Comparison of ENCODE assay signal across 12 cellular contexts in genomic region chrX:9286234-9286633, GRCh38.
DNase-seq lines count a peak whose midpoint lies in the region; ATAC-seq and TF ChIP-seq lines count a peak whose summit lies in the region.
"Had no signal": no experiment of that assay in that cellular context is flagged by ENCODE, and none has a peak within 500 bp of the region (broad histone marks: within the 10 kb centered on the region; RNA-seq: fewer than 3 reads in every experiment).

No MANE protein-coding gene starts in this region.

- no peak overlapping the region for H3K9ac ChIP-seq in BLaER1 treated with 17β-estradiol and CSF1 and Interleukin-3, amounts not matched to agents 10 nM and 100 nM

- CTCF ChIA-PET in Calu3 (lab: Charles Lee): no interaction called here
- CTCF ChIA-PET in GM10248 (lab: Yijun Ruan, JAX): no interaction called here

- H3K27ac Mint-ChIP-seq in Calu3 (ENCODE audit: unreplicated experiment) (no peak overlapping the region), osteocyte (ENCODE audit: unreplicated experiment) (no peak overlapping the region)

- intact Hi-C loops in lower lobe of right lung (cut with DNase I): no loop called here
- intact Hi-C loops in Calu3 (cut with micrococcal nuclease; ENCODE audit: unreplicated experiment): no loop called here

- H3K4me1 ChIP-seq in BLaER1 treated with 17β-estradiol and CSF1 and Interleukin-3, amounts not matched to agents 10 nM and 100 nM: peaks cover 0 to 54% (median 32%) of the 10 kb centered on the region in 10 experiments; a peak in 16 of 20 replicates
- no peaks in the 10 kb centered on the region for H3K4me1 ChIP-seq in lower lobe of right lung

- no peak overlapping the region for H3K4me3 ChIP-seq in BLaER1 treated with 17β-estradiol and CSF1 and Interleukin-3, amounts not matched to agents 10 nM and 100 nM
- no peak overlapping the region for H3K4me3 ChIP-seq in lower lobe of right lung

- H3K36me3 Mint-ChIP-seq in Calu3 (ENCODE audit: insufficient read depth, unreplicated experiment) (no peaks in the 10 kb centered on the region), osteocyte (ENCODE audit: unreplicated experiment) (no peaks in the 10 kb centered on the region)

- no peak for TF ChIP-seq CTCF in lower lobe of right lung (IDR thresholded peaks at IDR 0.05)
- TF ChIP-seq CTCF in Calu3 (IDR thresholded peaks at IDR 0.05; ENCODE audit: unreplicated experiment): no peak
- no peak for TF ChIP-seq CTCF in osteocyte (IDR thresholded peaks at IDR 0.05)
- TF ChIP-seq CTCF in GM10248 (IDR thresholded peaks at IDR 0.05; ENCODE audit: control extremely low read depth, extremely low read depth, low read depth, missing control alignments): no peak

- no peaks in the 10 kb centered on the region for H3K9me3 Mint-ChIP-seq in Calu3 (ENCODE audit: low read depth, unreplicated experiment)
- H3K9me3 Mint-ChIP-seq in osteocyte (ENCODE audit: unreplicated experiment): peaks cover 5% of the 10 kb centered on the region

- H3K27me3 ChIP-seq in BLaER1 treated with 17β-estradiol and CSF1 and Interleukin-3, amounts not matched to agents 10 nM and 100 nM: no peaks in the 10 kb centered on the region
- no peaks in the 10 kb centered on the region for H3K27me3 ChIP-seq in lower lobe of right lung (ENCODE audit: low read depth)

- H3K9me3 ChIP-seq in BLaER1 treated with 17β-estradiol and CSF1 and Interleukin-3, amounts not matched to agents 10 nM and 100 nM (replicated peaks in 1 of 11): no peaks in the 10 kb centered on the region
- no peaks in the 10 kb centered on the region for H3K9me3 ChIP-seq in lower lobe of right lung

- POLR2A ChIA-PET in GM10248 (lab: Yijun Ruan, JAX): no interaction called here

- peak overlapping the region in 6 of 11 experiments; percentile 2 to 30 (median 12); a peak in 4 of 22 replicates for H3K27ac ChIP-seq in BLaER1 treated with 17β-estradiol and CSF1 and Interleukin-3, amounts not matched to agents 10 nM and 100 nM
- H3K27ac ChIP-seq in lower lobe of right lung: no peak overlapping the region

- H3K27me3 Mint-ChIP-seq in Calu3 (ENCODE audit: unreplicated experiment) (no peaks in the 10 kb centered on the region), osteocyte (ENCODE audit: unreplicated experiment) (no peaks in the 10 kb centered on the region)

- BruUV-seq in Calu3 (replicated peaks; lab: Mats Ljungman, UMichigan): no TSS peak

- peak overlapping the region in 6 of 11 experiments; percentile 15 to 77 (median 68); a peak in 10 of 22 replicates for H3K4me2 ChIP-seq in BLaER1 treated with 17β-estradiol and CSF1 and Interleukin-3, amounts not matched to agents 10 nM and 100 nM

- H3K4me1 Mint-ChIP-seq in Calu3 (ENCODE audit: low read depth, unreplicated experiment) (no peaks in the 10 kb centered on the region), osteocyte (ENCODE audit: unreplicated experiment) (no peaks in the 10 kb centered on the region)

- ATAC-seq in lower lobe of right lung: peak; percentile 43 to 71
- ATAC-seq: HCT116 had no signal

- H3K36me3 ChIP-seq in BLaER1 treated with 17β-estradiol and CSF1 and Interleukin-3, amounts not matched to agents 10 nM and 100 nM: no peaks in the 10 kb centered on the region
- H3K36me3 ChIP-seq in lower lobe of right lung: no peaks in the 10 kb centered on the region

- DNase-seq in CD1c-positive myeloid dendritic cell (ENCODE audit: extremely low spot score) (peak; percentile 58), SKM-1 treated with dmso at 0.1 percent for 144 hours (lab: John Stamatoyannopoulos, UW; ENCODE audit: unreplicated experiment) (peak; percentile 11), lower lobe of right lung (peak; percentile 41), Calu3 (no peak), osteocyte (ENCODE audit: extremely low spot score, unreplicated experiment) (no peak), GM10248 (ENCODE audit: extremely low spot score) (no peak)
- DNase-seq: Karpas-422, MM.1S, NCI-H146, NCI-H2107 had no signal

- H4K20me1 ChIP-seq in BLaER1 treated with 17β-estradiol and CSF1 and Interleukin-3, amounts not matched to agents 10 nM and 100 nM: no peaks in the 10 kb centered on the region

- H3K4me3 Mint-ChIP-seq in Calu3 (ENCODE audit: low read depth, unreplicated experiment) (no peak overlapping the region), osteocyte (ENCODE audit: unreplicated experiment) (no peak overlapping the region)

Comparison
In these comparisons a context has a peak if more than half of its experiments do, and no peak if none do; other contexts are left out.
1. DNase-seq: peak in CD1c-positive myeloid dendritic cell (single experiment), SKM-1 treated with dmso at 0.1 percent for 144 hours (single experiment) and lower lobe of right lung (single experiment); none in Calu3 (single experiment), osteocyte (single experiment) and GM10248 (single experiment).